In the genomic region with DNA sequence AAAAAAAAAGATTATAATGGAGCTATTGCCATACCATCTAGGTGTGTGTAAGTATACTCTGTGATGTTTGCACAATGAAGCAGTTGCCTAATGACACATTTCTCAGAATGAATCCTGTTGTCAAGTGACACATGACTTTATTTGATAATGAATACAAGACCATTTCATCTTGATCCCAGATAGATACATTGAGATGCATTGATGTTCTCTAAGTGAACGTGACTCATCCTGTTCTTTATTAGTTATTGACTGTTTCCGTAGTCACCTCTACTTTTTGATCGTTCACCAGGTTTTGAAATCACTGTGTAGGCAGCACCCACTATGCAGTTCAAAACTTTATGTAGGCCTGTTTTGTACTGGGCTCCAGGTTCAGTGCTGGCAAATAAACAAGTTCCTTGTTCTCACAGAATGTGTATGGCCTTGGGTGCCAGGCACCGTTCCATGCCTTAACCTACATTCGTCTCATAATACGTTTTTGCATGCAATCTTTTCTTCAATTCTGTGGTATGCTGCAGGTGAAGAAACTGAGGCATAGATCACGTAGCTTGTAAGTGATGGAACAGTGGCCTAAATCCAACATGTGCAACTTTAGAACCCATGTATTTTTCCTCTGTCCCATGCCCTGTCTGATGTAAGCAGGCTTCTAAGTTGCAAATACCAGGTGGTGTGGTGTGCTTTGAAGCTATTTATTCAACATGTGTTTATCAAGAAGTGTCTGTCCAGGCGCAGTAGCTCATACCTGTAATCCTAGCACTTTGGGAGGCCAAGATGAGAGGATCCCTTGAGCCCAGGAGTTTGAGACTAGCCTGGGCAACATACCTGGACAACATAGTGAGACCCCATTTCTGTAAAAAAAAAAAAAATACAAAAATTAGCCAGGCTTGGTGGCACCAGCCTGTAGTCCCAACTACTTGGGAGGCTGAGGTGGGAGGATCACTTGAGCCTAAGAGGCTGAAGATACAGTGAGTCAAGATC, we compare ENCODE assay signal across 1 cellular context.
A peak's percentile ranks its signal among the peaks of the same experiment; 100 is the strongest.
TF ChIP-seq lines count a peak whose summit lies in the region.

No MANE protein-coding gene starts in this region.

TF ChIP-seq in HepG2, 621 proteins besides CTCF, POLR2A, EP300 and RAD21 (continued from another document and continues in another):
- TF ChIP-seq SOX5 (CRISPR knock-in tag; IDR thresholded peaks at IDR 0.05; ENCODE audit: borderline replicate concordance) (no peak), PCBP2 (optimal IDR thresholded peaks at IDR 0.05; ENCODE audit: low read depth, low read length, poor library complexity, severe bottlenecking) (no peak), ZSCAN25 (CRISPR knock-in tag; IDR thresholded peaks at IDR 0.05) (no peak), ZNF274 (CRISPR knock-in tag; IDR thresholded peaks at IDR 0.05) (no peak), NPAS2 (CRISPR knock-in tag; IDR thresholded peaks at IDR 0.05; ENCODE audit: borderline replicate concordance) (no peak), ZNF552 (CRISPR knock-in tag; IDR thresholded peaks at IDR 0.05; ENCODE audit: borderline replicate concordance) (no peak), ZMAT3 (CRISPR knock-in tag; conservative IDR thresholded peaks at IDR 0.05) (no peak), NR2F2 (IDR thresholded peaks at IDR 0.05; ENCODE audit: borderline replicate concordance, low read depth) (no peak), ZNF660 (CRISPR knock-in tag; IDR thresholded peaks at IDR 0.05; ENCODE audit: borderline replicate concordance, low read depth) (no peak), MAFG (CRISPR knock-in tag; IDR thresholded peaks at IDR 0.05) (no peak), POLR2AphosphoS2 (IDR thresholded peaks at IDR 0.05; ENCODE audit: low read depth, low read length) (peak; percentile 51; the same call in 1 of the 2 replicates), MTA1 (CRISPR knock-in tag; IDR thresholded peaks at IDR 0.05; ENCODE audit: borderline replicate concordance) (no peak), CHD2 (IDR thresholded peaks at IDR 0.05; ENCODE audit: low read depth, low read length) (no peak), ZNF839 (CRISPR knock-in tag; IDR thresholded peaks at IDR 0.05; ENCODE audit: borderline replicate concordance) (no peak), HHEX (CRISPR knock-in tag; IDR thresholded peaks at IDR 0.05) (no peak), POLR2G (IDR thresholded peaks at IDR 0.05; ENCODE audit: low read depth, low read length) (0 out of 2 replicates have a peak, but pooled peaks have one; percentile 19), MBNL3 (CRISPR knock-in tag; conservative IDR thresholded peaks at IDR 0.05) (no peak), GATAD2A (CRISPR knock-in tag; IDR thresholded peaks at IDR 0.05) (peak; percentile 44; the same call in 1 of the 2 replicates), ZNF496 (CRISPR knock-in tag; IDR thresholded peaks at IDR 0.05; ENCODE audit: insufficient replicate concordance) (no peak), PRPF4 (IDR thresholded peaks at IDR 0.05; ENCODE audit: low read depth, low read length, poor library complexity, severe bottlenecking) (no peak), ZNF317 (CRISPR knock-in tag; IDR thresholded peaks at IDR 0.05) (no peak), ELF4 (CRISPR knock-in tag; IDR thresholded peaks at IDR 0.05; ENCODE audit: borderline replicate concordance) (no peak), AGO2 (optimal IDR thresholded peaks at IDR 0.05; ENCODE audit: low read depth, low read length) (no peak), ZBTB8A (CRISPR knock-in tag; IDR thresholded peaks at IDR 0.05; ENCODE audit: borderline replicate concordance, low read depth) (no peak), KDM3A (CRISPR knock-in tag; IDR thresholded peaks at IDR 0.05; ENCODE audit: low read depth) (no peak), CHCHD3 (CRISPR knock-in tag; IDR thresholded peaks at IDR 0.05) (no peak), SMAD1 (CRISPR knock-in tag; IDR thresholded peaks at IDR 0.05; ENCODE audit: borderline replicate concordance, low read depth) (no peak), KLF11 (CRISPR knock-in tag; IDR thresholded peaks at IDR 0.05) (no peak), HMG20A (CRISPR knock-in tag; IDR thresholded peaks at IDR 0.05; ENCODE audit: borderline replicate concordance) (no peak), ERF (CRISPR knock-in tag; IDR thresholded peaks at IDR 0.05) (no peak), JDP2 (CRISPR knock-in tag; IDR thresholded peaks at IDR 0.05; ENCODE audit: borderline replicate concordance) (no peak), ZFP90 (CRISPR knock-in tag; IDR thresholded peaks at IDR 0.05; ENCODE audit: borderline replicate concordance) (no peak), TEAD2 (CRISPR knock-in tag; IDR thresholded peaks at IDR 0.05) (no peak), ZFP36L2 (CRISPR knock-in tag; IDR thresholded peaks at IDR 0.05) (no peak), ZBTB20 (CRISPR knock-in tag; IDR thresholded peaks at IDR 0.05; ENCODE audit: borderline replicate concordance, low read depth) (no peak), ZNF350 (CRISPR knock-in tag; IDR thresholded peaks at IDR 0.05; ENCODE audit: borderline replicate concordance, low read depth) (no peak), ZNF337 (CRISPR knock-in tag; IDR thresholded peaks at IDR 0.05; ENCODE audit: borderline replicate concordance, low read depth) (no peak), ZNF432 (CRISPR knock-in tag; IDR thresholded peaks at IDR 0.05; ENCODE audit: borderline replicate concordance) (no peak), ARNT2 (CRISPR knock-in tag; IDR thresholded peaks at IDR 0.05; ENCODE audit: low read depth) (no peak)
- TF ChIP-seq, protein P1, sequence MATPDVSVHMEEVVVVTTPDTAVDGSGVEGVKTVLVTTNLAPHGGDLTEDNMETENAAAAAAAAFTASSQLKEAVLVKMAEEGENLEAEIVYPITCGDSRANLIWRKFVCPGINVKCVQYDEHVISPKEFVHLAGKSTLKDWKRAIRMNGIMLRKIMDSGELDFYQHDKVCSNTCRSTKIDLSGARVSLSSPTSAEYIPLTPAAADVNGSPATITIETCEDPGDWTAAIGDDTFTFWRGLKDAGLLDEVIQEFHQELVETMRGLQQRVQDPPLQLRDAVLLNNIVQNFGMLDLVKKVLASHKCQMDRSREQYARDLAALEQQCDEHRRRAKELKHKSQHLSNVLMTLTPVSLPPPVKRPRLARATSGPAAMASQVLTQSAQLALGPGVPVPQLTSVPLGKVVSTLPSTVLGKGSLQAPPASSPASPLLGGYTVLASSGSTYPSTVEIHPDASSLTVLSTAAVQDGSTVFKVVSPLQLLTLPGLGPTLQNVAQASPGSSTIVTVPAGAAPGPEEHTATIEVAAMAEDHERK (CRISPR knock-in tag; IDR thresholded peaks at IDR 0.05; ENCODE audit: low read depth): no peak
- TF ChIP-seq, protein P2, sequence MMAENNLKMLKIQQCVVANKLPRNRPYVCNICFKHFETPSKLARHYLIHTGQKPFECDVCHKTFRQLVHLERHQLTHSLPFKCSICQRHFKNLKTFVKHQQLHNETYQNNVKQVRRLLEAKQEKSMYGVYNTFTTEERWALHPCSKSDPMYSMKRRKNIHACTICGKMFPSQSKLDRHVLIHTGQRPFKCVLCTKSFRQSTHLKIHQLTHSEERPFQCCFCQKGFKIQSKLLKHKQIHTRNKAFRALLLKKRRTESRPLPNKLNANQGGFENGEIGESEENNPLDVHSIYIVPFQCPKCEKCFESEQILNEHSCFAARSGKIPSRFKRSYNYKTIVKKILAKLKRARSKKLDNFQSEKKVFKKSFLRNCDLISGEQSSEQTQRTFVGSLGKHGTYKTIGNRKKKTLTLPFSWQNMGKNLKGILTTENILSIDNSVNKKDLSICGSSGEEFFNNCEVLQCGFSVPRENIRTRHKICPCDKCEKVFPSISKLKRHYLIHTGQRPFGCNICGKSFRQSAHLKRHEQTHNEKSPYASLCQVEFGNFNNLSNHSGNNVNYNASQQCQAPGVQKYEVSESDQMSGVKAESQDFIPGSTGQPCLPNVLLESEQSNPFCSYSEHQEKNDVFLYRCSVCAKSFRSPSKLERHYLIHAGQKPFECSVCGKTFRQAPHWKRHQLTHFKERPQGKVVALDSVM (CRISPR knock-in tag; IDR thresholded peaks at IDR 0.05): peak; percentile 62
- TF ChIP-seq, protein P3, sequence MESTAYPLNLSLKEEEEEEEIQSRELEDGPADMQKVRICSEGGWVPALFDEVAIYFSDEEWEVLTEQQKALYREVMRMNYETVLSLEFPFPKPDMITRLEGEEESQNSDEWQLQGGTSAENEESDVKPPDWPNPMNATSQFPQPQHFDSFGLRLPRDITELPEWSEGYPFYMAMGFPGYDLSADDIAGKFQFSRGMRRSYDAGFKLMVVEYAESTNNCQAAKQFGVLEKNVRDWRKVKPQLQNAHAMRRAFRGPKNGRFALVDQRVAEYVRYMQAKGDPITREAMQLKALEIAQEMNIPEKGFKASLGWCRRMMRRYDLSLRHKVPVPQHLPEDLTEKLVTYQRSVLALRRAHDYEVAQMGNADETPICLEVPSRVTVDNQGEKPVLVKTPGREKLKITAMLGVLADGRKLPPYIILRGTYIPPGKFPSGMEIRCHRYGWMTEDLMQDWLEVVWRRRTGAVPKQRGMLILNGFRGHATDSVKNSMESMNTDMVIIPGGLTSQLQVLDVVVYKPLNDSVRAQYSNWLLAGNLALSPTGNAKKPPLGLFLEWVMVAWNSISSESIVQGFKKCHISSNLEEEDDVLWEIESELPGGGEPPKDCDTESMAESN (CRISPR knock-in tag; conservative IDR thresholded peaks at IDR 0.05): no peak
- TF ChIP-seq, protein P4, sequence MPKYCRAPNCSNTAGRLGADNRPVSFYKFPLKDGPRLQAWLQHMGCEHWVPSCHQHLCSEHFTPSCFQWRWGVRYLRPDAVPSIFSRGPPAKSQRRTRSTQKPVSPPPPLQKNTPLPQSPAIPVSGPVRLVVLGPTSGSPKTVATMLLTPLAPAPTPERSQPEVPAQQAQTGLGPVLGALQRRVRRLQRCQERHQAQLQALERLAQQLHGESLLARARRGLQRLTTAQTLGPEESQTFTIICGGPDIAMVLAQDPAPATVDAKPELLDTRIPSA (CRISPR knock-in tag; IDR thresholded peaks at IDR 0.05; ENCODE audit: borderline replicate concordance): no peak
- TF ChIP-seq, protein P5, sequence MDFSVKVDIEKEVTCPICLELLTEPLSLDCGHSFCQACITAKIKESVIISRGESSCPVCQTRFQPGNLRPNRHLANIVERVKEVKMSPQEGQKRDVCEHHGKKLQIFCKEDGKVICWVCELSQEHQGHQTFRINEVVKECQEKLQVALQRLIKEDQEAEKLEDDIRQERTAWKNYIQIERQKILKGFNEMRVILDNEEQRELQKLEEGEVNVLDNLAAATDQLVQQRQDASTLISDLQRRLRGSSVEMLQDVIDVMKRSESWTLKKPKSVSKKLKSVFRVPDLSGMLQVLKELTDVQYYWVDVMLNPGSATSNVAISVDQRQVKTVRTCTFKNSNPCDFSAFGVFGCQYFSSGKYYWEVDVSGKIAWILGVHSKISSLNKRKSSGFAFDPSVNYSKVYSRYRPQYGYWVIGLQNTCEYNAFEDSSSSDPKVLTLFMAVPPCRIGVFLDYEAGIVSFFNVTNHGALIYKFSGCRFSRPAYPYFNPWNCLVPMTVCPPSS (IDR thresholded peaks at IDR 0.05): no peak
- TF ChIP-seq, protein P6, sequence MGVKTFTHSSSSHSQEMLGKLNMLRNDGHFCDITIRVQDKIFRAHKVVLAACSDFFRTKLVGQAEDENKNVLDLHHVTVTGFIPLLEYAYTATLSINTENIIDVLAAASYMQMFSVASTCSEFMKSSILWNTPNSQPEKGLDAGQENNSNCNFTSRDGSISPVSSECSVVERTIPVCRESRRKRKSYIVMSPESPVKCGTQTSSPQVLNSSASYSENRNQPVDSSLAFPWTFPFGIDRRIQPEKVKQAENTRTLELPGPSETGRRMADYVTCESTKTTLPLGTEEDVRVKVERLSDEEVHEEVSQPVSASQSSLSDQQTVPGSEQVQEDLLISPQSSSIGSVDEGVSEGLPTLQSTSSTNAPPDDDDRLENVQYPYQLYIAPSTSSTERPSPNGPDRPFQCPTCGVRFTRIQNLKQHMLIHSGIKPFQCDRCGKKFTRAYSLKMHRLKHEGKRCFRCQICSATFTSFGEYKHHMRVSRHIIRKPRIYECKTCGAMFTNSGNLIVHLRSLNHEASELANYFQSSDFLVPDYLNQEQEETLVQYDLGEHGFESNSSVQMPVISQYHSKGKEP (CRISPR knock-in tag; IDR thresholded peaks at IDR 0.05): no peak
- TF ChIP-seq, protein P7, sequence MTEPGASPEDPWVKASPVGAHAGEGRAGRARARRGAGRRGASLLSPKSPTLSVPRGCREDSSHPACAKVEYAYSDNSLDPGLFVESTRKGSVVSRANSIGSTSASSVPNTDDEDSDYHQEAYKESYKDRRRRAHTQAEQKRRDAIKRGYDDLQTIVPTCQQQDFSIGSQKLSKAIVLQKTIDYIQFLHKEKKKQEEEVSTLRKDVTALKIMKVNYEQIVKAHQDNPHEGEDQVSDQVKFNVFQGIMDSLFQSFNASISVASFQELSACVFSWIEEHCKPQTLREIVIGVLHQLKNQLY (CRISPR knock-in tag; IDR thresholded peaks at IDR 0.05): no peak
- TF ChIP-seq, protein P8, sequence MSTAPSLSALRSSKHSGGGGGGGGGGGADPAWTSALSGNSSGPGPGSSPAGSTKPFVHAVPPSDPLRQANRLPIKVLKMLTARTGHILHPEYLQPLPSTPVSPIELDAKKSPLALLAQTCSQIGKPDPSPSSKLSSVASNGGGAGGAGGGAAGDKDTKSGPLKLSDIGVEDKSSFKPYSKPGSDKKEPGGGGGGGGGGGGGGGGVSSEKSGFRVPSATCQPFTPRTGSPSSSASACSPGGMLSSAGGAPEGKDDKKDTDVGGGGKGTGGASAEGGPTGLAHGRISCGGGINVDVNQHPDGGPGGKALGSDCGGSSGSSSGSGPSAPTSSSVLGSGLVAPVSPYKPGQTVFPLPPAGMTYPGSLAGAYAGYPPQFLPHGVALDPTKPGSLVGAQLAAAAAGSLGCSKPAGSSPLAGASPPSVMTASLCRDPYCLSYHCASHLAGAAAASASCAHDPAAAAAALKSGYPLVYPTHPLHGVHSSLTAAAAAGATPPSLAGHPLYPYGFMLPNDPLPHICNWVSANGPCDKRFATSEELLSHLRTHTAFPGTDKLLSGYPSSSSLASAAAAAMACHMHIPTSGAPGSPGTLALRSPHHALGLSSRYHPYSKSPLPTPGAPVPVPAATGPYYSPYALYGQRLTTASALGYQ (CRISPR knock-in tag; IDR thresholded peaks at IDR 0.05): no peak
- TF ChIP-seq, protein P9, sequence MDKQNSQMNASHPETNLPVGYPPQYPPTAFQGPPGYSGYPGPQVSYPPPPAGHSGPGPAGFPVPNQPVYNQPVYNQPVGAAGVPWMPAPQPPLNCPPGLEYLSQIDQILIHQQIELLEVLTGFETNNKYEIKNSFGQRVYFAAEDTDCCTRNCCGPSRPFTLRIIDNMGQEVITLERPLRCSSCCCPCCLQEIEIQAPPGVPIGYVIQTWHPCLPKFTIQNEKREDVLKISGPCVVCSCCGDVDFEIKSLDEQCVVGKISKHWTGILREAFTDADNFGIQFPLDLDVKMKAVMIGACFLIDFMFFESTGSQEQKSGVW (CRISPR knock-in tag; IDR thresholded peaks at IDR 0.05; ENCODE audit: borderline replicate concordance): no peak
- TF ChIP-seq, protein P10, sequence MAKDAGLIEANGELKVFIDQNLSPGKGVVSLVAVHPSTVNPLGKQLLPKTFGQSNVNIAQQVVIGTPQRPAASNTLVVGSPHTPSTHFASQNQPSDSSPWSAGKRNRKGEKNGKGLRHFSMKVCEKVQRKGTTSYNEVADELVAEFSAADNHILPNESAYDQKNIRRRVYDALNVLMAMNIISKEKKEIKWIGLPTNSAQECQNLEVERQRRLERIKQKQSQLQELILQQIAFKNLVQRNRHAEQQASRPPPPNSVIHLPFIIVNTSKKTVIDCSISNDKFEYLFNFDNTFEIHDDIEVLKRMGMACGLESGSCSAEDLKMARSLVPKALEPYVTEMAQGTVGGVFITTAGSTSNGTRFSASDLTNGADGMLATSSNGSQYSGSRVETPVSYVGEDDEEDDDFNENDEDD (CRISPR knock-in tag; IDR thresholded peaks at IDR 0.05; ENCODE audit: borderline replicate concordance): no peak
